Comparison of ENCODE assay signal across 4 cellular contexts in genomic region chr9:74530458-74530857, GRCh38. TPM values are rescaled to one million over a fixed set of nuclear protein-coding genes. Genes with fewer than 3 reads are reported as not detected.
"Had no signal": no experiment of that assay in that cellular context is flagged by ENCODE, and none has a peak within 500 bp of the region (broad histone marks: within the 10 kb centered on the region; RNA-seq: fewer than 3 reads in every experiment).

No MANE protein-coding gene starts in this region.

RNA-seq across cellular contexts. Expression of gene RORB, which starts 33.3 kb away (rescaled TPM):
- total RNA-seq: activated B cell treated with CpG ODN at 0.5 μM for 24 hours; activated naive CD4-positive, alpha-beta T cell treated with anti-CD3 and anti-CD28 coated beads, Interleukin-2, amount 50 U/mL, for 72 hours; activated T-helper 17 cell treated with anti-CD3 and anti-CD28 coated beads, Interleukin-2, amount 50 U/mL, for 72 hours; lung microvascular endothelial cell had no signal
